ENCODE assay signal across 1 cellular context in genomic region chr19:53553865-53554791, GRCh38.
TF ChIP-seq lines count a peak whose summit lies in the region.

No MANE protein-coding gene starts in this region.

TF ChIP-seq in HEK293, 187 proteins besides CTCF, POLR2A, EP300 and RAD21 (continued from another document):
- peak; percentile 51 for TF ChIP-seq ATF2 (tag by site-specific recombination; IDR thresholded peaks at IDR 0.05; ENCODE audit: low read depth)
- no peak for TF ChIP-seq ZNF37A (tag by site-specific recombination; IDR thresholded peaks at IDR 0.05)
- TF ChIP-seq ZBTB17 (tag by site-specific recombination; IDR thresholded peaks at IDR 0.05): peak; percentile 91
- TF ChIP-seq ZNF354C (tag by site-specific recombination; IDR thresholded peaks at IDR 0.05; ENCODE audit: borderline replicate concordance, low read depth): no peak
- TF ChIP-seq ZNF423 (tag by site-specific recombination; IDR thresholded peaks at IDR 0.05): 0 out of 2 replicates have a peak, but pooled peaks have one; percentile 25
- TF ChIP-seq SALL2 (tag by site-specific recombination; IDR thresholded peaks at IDR 0.05; ENCODE audit: borderline replicate concordance): no peak
- no peak for TF ChIP-seq ZNF626 (tag by site-specific recombination; IDR thresholded peaks at IDR 0.05)
- TF ChIP-seq ZBTB44 (tag by site-specific recombination; IDR thresholded peaks at IDR 0.05): no peak
- TF ChIP-seq KLF16 (tag by site-specific recombination; IDR thresholded peaks at IDR 0.05): peak; percentile 48; the same call in 1 of the 2 replicates
- TF ChIP-seq ZBTB6 (tag by site-specific recombination; IDR thresholded peaks at IDR 0.05): peak; percentile 95
- TF ChIP-seq ZNF202 (tag by site-specific recombination; IDR thresholded peaks at IDR 0.05; ENCODE audit: borderline replicate concordance): no peak
- peak; percentile 91 for TF ChIP-seq ZNF76 (tag by site-specific recombination; IDR thresholded peaks at IDR 0.05; ENCODE audit: borderline replicate concordance, low read depth)
- TF ChIP-seq ZNF138 (tag by site-specific recombination; IDR thresholded peaks at IDR 0.05; ENCODE audit: borderline replicate concordance): no peak
- no peak for TF ChIP-seq ZNF518A (tag by site-specific recombination; conservative IDR thresholded peaks at IDR 0.05; ENCODE audit: low read depth)
- peak; percentile 18 for TF ChIP-seq ZBTB11 (tag by site-specific recombination; conservative IDR thresholded peaks at IDR 0.05; ENCODE audit: low read depth)
- TF ChIP-seq ZBTB8A (tag by site-specific recombination; IDR thresholded peaks at IDR 0.05): peak; percentile 55
- 0 out of 2 replicates have a peak, but pooled peaks have one; percentile 27 for TF ChIP-seq ZNF792 (tag by site-specific recombination; IDR thresholded peaks at IDR 0.05)
- TF ChIP-seq KLF9 (tag by site-specific recombination; IDR thresholded peaks at IDR 0.05; ENCODE audit: low read depth): peak; percentile 26; the same call in 1 of the 2 replicates
